ENCODE assay signal across 8 cellular contexts in the genomic region with DNA sequence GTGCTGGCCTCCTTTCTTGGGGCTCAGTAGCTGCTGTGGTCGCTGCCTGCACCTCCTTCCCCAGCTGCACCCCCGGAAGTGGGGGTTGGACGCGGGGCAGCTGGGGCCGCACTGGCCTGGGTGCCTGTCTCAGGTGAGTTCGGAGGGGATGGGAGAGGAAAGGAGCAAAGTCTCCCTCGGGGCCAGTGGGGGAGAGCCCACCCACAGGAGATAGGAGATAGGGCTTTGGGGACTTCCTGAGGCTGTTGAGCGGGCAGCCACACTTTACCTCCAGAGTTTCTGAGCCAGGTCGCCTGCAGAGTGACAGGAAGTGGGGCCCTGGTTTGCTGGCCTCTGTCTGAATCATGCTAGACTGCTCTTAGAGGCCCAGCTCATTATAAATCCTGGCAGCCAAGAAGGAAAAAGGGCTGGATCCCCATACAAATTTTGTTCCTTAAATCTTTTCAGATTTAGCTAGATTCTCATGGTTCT.
A peak's percentile ranks its signal among the peaks of the same experiment; 100 is the strongest.
DNase-seq lines count a peak whose midpoint lies in the region; ATAC-seq lines count a peak whose summit lies in the region.

No MANE protein-coding gene starts in this region.

- H3K27ac Mint-ChIP-seq in activated naive CD4-positive, alpha-beta T cell treated with anti-CD3 and anti-CD28 coated beads, Interleukin-2, amount 50 U/mL, for 24 hours: peak overlapping the region; percentile 76

- no peaks in the 10 kb centered on the region for H3K9me3 Mint-ChIP-seq in activated naive CD4-positive, alpha-beta T cell treated with anti-CD3 and anti-CD28 coated beads, Interleukin-2, amount 50 U/mL, for 24 hours

- DNase-seq in NOMO-1 treated with DMSO at 0.1 percent for 48 hours (lab: John Stamatoyannopoulos, UW; ENCODE audit: unreplicated experiment) (peak; percentile 40), HAP-1 (ENCODE audit: low spot score in 2 of 2) (no peak), GM19238 (ENCODE audit: insufficient read length, low spot score) (no peak), NCI-H748 (lab: John Stamatoyannopoulos, UW; ENCODE audit: unreplicated experiment) (no peak)
- peak; percentile 39 to 47 for DNase-seq in stimulated activated CD4-positive, alpha-beta T cell treated with anti-CD3 and anti-CD28 coated beads, Interleukin-2, amount 100 ng/mL, for 48 hours

- peak overlapping the region; percentile 87 for H3K4me3 Mint-ChIP-seq in activated naive CD4-positive, alpha-beta T cell treated with anti-CD3 and anti-CD28 coated beads, Interleukin-2, amount 50 U/mL, for 24 hours

- H3K27me3 Mint-ChIP-seq in activated naive CD4-positive, alpha-beta T cell treated with anti-CD3 and anti-CD28 coated beads, Interleukin-2, amount 50 U/mL, for 24 hours: no peaks in the 10 kb centered on the region

- peak; percentile 31 for ATAC-seq in GM18520 (IDR thresholded peaks at IDR 0.05; ENCODE audit: unreplicated experiment)
- ATAC-seq in HG02642 (IDR thresholded peaks at IDR 0.05; ENCODE audit: poor library complexity, unreplicated experiment): peak; percentile 72

- in situ Hi-C loops in HAP-1 (cut with MboI; ENCODE audit: low sequenced_read_pairs): no loop called here

- H3K36me3 Mint-ChIP-seq in activated naive CD4-positive, alpha-beta T cell treated with anti-CD3 and anti-CD28 coated beads, Interleukin-2, amount 50 U/mL, for 24 hours: peaks cover 16% of the 10 kb centered on the region

- H3K27me3 ChIP-seq in HAP-1 (ENCODE audit: low read depth): no peaks in the 10 kb centered on the region

- H3K4me3 ChIP-seq in HAP-1: no peak overlapping the region

- H3K4me1 ChIP-seq in HAP-1: peaks cover 11% of the 10 kb centered on the region

- peaks cover 100% of the 10 kb centered on the region for H3K4me1 Mint-ChIP-seq in activated naive CD4-positive, alpha-beta T cell treated with anti-CD3 and anti-CD28 coated beads, Interleukin-2, amount 50 U/mL, for 24 hours

- no peaks in the 10 kb centered on the region for H3K36me3 ChIP-seq in HAP-1 (replicated peaks)

- H3K9me3 ChIP-seq in HAP-1: no peaks in the 10 kb centered on the region

Comparison
In these comparisons a context has a peak if more than half of its experiments do, and no peak if none do; other contexts are left out.
1. DNase-seq: peak in NOMO-1 treated with DMSO at 0.1 percent for 48 hours (single experiment) and stimulated activated CD4-positive, alpha-beta T cell treated with anti-CD3 and anti-CD28 coated beads, Interleukin-2, amount 100 ng/mL, for 48 hours (2 of 2); none in HAP-1 (0 of 2), GM19238 (single experiment) and NCI-H748 (single experiment).